In the genomic region with DNA sequence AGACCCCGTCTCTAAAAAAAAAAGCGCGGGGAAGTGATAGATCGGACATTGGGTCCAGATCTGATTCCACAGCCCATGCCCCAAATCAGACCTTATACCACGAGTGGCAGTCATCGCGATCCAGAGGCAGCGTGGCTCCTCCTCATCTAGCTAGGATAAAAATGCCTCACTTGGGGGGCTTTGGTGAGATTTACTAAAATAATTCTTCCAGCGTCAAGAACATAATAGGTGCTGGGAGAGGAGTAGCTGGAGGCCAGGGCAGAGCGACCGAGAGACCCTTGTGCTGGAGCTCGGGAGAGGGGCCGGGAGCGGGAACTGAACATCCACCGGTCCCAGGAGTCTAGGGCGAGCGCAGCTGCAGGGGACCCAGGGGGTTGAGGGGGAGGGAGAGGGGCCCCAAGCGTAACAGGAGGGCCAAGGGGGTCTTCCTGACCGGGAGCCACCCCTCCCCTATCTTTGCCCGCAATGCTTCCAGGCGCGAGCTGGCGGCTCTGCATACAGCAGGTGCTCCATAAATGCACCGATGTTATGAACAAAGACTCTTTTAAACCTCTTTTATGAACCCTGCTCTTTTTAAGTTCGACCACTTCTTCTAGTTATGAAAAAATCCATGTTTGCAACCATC, we compare ENCODE assay signal across 8 cellular contexts. TPM values are rescaled to one million over a fixed set of nuclear protein-coding genes. Genes with fewer than 3 reads are reported as not detected.
DNase-seq lines count a peak whose midpoint lies in the region; ATAC-seq and TF ChIP-seq lines count a peak whose summit lies in the region.

No MANE protein-coding gene starts in this region.

- TF ChIP-seq CTCF in SU-DHL-6 (IDR thresholded peaks at IDR 0.05; ENCODE audit: insufficient read depth, low read length, poor library complexity, severe bottlenecking) (no peak), epithelial cell of proximal tubule (conservative IDR thresholded peaks at IDR 0.05; ENCODE audit: low read depth, low read length) (no peak), sigmoid colon (IDR thresholded peaks at IDR 0.05) (no peak)

- peaks cover 16% of the 10 kb centered on the region for H3F3A ChIP-seq in SU-DHL-6 (ENCODE audit: insufficient read depth)

- no peak overlapping the region for H3K9ac ChIP-seq in SU-DHL-6 (ENCODE audit: low read length)

- DNase-seq in epithelial cell of proximal tubule (ENCODE audit: low read depth): no peak
- DNase-seq in sigmoid colon: no peak
- no peak for DNase-seq in hypothalamus (lab: John Stamatoyannopoulos, UW)

- peak overlapping the region; percentile 94 for H3K4me2 ChIP-seq in SU-DHL-6 (ENCODE audit: low read depth, low read length, poor library complexity, severe bottlenecking)

- no peaks in the 10 kb centered on the region for H3K36me3 ChIP-seq in SU-DHL-6 (ENCODE audit: low read length)
- H3K36me3 ChIP-seq in sigmoid colon: no peaks in the 10 kb centered on the region

- H3K27me3 ChIP-seq in SU-DHL-6 (ENCODE audit: low read length): no peaks in the 10 kb centered on the region
- H3K27me3 ChIP-seq in sigmoid colon: no peaks in the 10 kb centered on the region

- intact Hi-C loops in sigmoid colon (cut with DNase I): loop anchor here (5.0 to 10.0 kb wide), 4 partner anchors 60 to 378 kb away; partner anchors contain the start of genes IGHMBP2, MRGPRF, MRPL21 and PPP6R3

- H4K20me1 ChIP-seq in SU-DHL-6 (ENCODE audit: low read depth, low read length): no peaks in the 10 kb centered on the region

- WGBS in sigmoid colon, 2 donors: 36 to 72% methylated on average over 25 of the region's 25 CpGs

- no peaks in the 10 kb centered on the region for H3K9me2 ChIP-seq in SU-DHL-6 (replicated peaks; ENCODE audit: insufficient read depth, low read length)

- TF ChIP-seq POLR2A in sigmoid colon (IDR thresholded peaks at IDR 0.05): no peak

- H3K79me2 ChIP-seq in SU-DHL-6 (ENCODE audit: insufficient read depth, low read length): no peaks in the 10 kb centered on the region

- peak overlapping the region; percentile 61; the same call in 1 of the 2 replicates for H3K4me3 ChIP-seq in GM08714 (ENCODE audit: low read length)
- H3K4me3 ChIP-seq in SU-DHL-6 (ENCODE audit: insufficient read depth, low read length, poor library complexity, severe bottlenecking): no peak overlapping the region
- peak overlapping the region; percentile 57 for H3K4me3 ChIP-seq in epithelial cell of proximal tubule (ENCODE audit: low read depth, low read length)
- H3K4me3 ChIP-seq in sigmoid colon: peak overlapping the region; percentile 31 to 92 (median 81)

- H2AFZ ChIP-seq in SU-DHL-6 (ENCODE audit: low read depth, low read length, severe bottlenecking): no peak overlapping the region

- no peak overlapping the region for H3K27ac ChIP-seq in SU-DHL-6 (ENCODE audit: low read depth, low read length)
- H3K27ac ChIP-seq in sigmoid colon: peak overlapping the region; percentile 94 to 98 (median 95)

- ATAC-seq in GM21447 (IDR thresholded peaks at IDR 0.05; ENCODE audit: unreplicated experiment): no peak
- ATAC-seq in GM21717 (IDR thresholded peaks at IDR 0.05; ENCODE audit: unreplicated experiment): no peak
- no peak for ATAC-seq in HG02870 (IDR thresholded peaks at IDR 0.05; ENCODE audit: unreplicated experiment)

- TF ChIP-seq EP300 in sigmoid colon (IDR thresholded peaks at IDR 0.05): no peak

- H3K9me3 ChIP-seq in SU-DHL-6 (ENCODE audit: insufficient read depth, low read length): no peaks in the 10 kb centered on the region
- no peaks in the 10 kb centered on the region for H3K9me3 ChIP-seq in sigmoid colon

- H3K4me1 ChIP-seq in sigmoid colon: peaks cover 0 to 54% (median 49%) of the 10 kb centered on the region in 4 donors

RNA-seq across cellular contexts. Expression of gene CPT1A, which starts 0.8 kb away (rescaled TPM):
- total RNA-seq in epithelial cell of proximal tubule (6.7 and 10.2 TPM in 2 replicates), sigmoid colon (10 to 100 TPM; 31.6 to 87.8 (median 50.4) TPM)
- polyA plus RNA-seq in sigmoid colon: 10 to 100 TPM; 12.0 to 56.5 (median 22.0) TPM
